In genomic region chr2:19356545-19357382, GRCh38 we compare ENCODE assay signal across 8 cellular contexts. TPM values are rescaled to one million over a fixed set of nuclear protein-coding genes. Genes with fewer than 3 reads are reported as not detected.
DNase-seq lines count a peak whose midpoint lies in the region; ATAC-seq, FAIRE-seq and TF ChIP-seq lines count a peak whose summit lies in the region.

No MANE protein-coding gene starts in this region.

- WGBS in H1 (ENCODE audit: extremely low coverage in 1 of 2, insufficient coverage in 1 of 2, insufficient read length in 1 of 2, insufficient replicate concordance in 2 of 2, low coverage in 1 of 2, low lambda C conversion rate in 2 of 2, missing lambda C conversion rate in 1 of 2), 2 experiments = 5% methylated on average over 49 of the region's 54 CpGs; no CpG with 5 or more reads in 1 of the 2 experiments

- peak; percentile 19 for FAIRE-seq in H1 (lab: Jason Lieb, UNC)

- TF ChIP-seq RAD21 in H1 (IDR thresholded peaks at IDR 0.05 in 1 of 2, conservative IDR thresholded peaks at IDR 0.05 in 1 of 2; ENCODE audit: low read depth in 2 of 2, low read length in 2 of 2) = no peak; a peak in 1 of 4 replicates

- H3K27me3 Mint-ChIP-seq in nephron (ENCODE audit: low read depth) = peaks cover 99% of the 10 kb centered on the region

- H3K4me2 ChIP-seq in H1 (ENCODE audit: insufficient read depth in 1 of 2, low read depth in 2 of 2, low read length in 2 of 2) = peak overlapping the region; percentile 86 to 90

- TF ChIP-seq CTCF in H1 (IDR thresholded peaks at IDR 0.05; ENCODE audit: control extremely low read depth in 1 of 3, insufficient read depth in 1 of 3, low read depth in 1 of 3, low read length in 3 of 3) (no peak), nephron (IDR thresholded peaks at IDR 0.05; ENCODE audit: unreplicated experiment in 3 of 3) (no peak)

- in situ Hi-C loops in HAP-1 (cut with MboI; ENCODE audit: low sequenced_read_pairs) = loop anchor here (10.0 to 25.0 kb wide), 2 partner anchors 469 to 822 kb away; no protein-coding TSS in a partner anchor

- peaks cover 5% of the 10 kb centered on the region; the same call in 1 of the 2 replicates for H3K23me2 ChIP-seq in H1 (ENCODE audit: low read depth, low read length)

- no peak overlapping the region; the same call in 1 of the 2 replicates for H3K18ac ChIP-seq in H1 (ENCODE audit: extremely low read depth, low read length)

- H3K56ac ChIP-seq in H1 (replicated peaks; ENCODE audit: insufficient read length, low read depth, low read length) = no peak overlapping the region

- H4K5ac ChIP-seq in H1 (ENCODE audit: insufficient read length, low read depth, low read length) = no peak overlapping the region

- peak overlapping the region; percentile 37 to 86 (median 80) for H3K27ac Mint-ChIP-seq in nephron

- DNase-seq in AG08396 (ENCODE audit: low spot score) (peak; percentile 56), HAP-1 (ENCODE audit: low spot score in 2 of 2) (peak in 1 of 2 experiments; percentile 27), H1 (ENCODE audit: low read depth in 1 of 2, low spot score in 2 of 2) (no peak), HCEC 1CT (no peak), HEK293T (ENCODE audit: extremely low spot score) (no peak), medulla oblongata (ENCODE audit: extremely low spot score) (no peak)

- no peak overlapping the region for H3K27ac ChIP-seq in H1 (ENCODE audit: low read depth, low read length)

- ATAC-seq in HG03045 (IDR thresholded peaks at IDR 0.05; ENCODE audit: unreplicated experiment) = no peak

- H3K4me3 Mint-ChIP-seq in nephron = peak overlapping the region; percentile 91 to 93 (median 91)

- no peak overlapping the region for H4K91ac ChIP-seq in H1 (replicated peaks; ENCODE audit: insufficient read length, low read length)

- CTCF ChIA-PET in H1 (lab: Charles Lee; ENCODE audit: partially characterized antibody) = interaction anchor here (1.0 to 5.4 kb wide), 2 partner anchors 6 to 347 kb away, joined by 7 to 104 read pairs; no protein-coding TSS in a partner anchor
- CTCF ChIA-PET in HEK293T (lab: Yijun Ruan, JAX) = no interaction called here

- H3K4ac ChIP-seq in H1 (replicated peaks; ENCODE audit: insufficient read length, low read depth, low read length) = no peak overlapping the region

- H3K9ac ChIP-seq in H1 (replicated peaks in 1 of 4; ENCODE audit: extremely low read depth in 1 of 4, low read depth in 3 of 4, low read length in 3 of 4) = no peak overlapping the region

- H3K4me3 ChIP-seq in HAP-1 = peak overlapping the region; percentile 61
- H3K4me3 ChIP-seq in H1 (ENCODE audit: extremely low read depth in 1 of 4, insufficient read depth in 2 of 4, low read depth in 3 of 4, low read length in 4 of 4) = peak overlapping the region in 3 of 4 experiments; percentile 6 to 59 (median 14); a peak in 5 of 8 replicates

- H4K8ac ChIP-seq in H1 (ENCODE audit: extremely low read depth, insufficient read depth, low read length) = no peak overlapping the region

- H3K27me3 ChIP-seq in HAP-1 (ENCODE audit: low read depth) = no peaks in the 10 kb centered on the region
- H3K27me3 ChIP-seq in H1 (replicated peaks in 1 of 4; ENCODE audit: control insufficient read depth in 3 of 4, extremely low read depth in 1 of 4, insufficient read depth in 3 of 4, low read length in 3 of 4) = peaks cover 96 to 99% (median 98%) of the 10 kb centered on the region in 4 experiments

- POLR2A ChIA-PET in H1 (lab: Charles Lee; ENCODE audit: partially characterized antibody) = no interaction called here
- POLR2A ChIA-PET in HEK293T (lab: Yijun Ruan, JAX) = no interaction called here

- H3K36me3 ChIP-seq in HAP-1 (replicated peaks) = no peaks in the 10 kb centered on the region; the same call in 1 of the 2 replicates
- 0 out of 8 replicates have a peak, but pooled peaks cover 0 to 6% (median 0%) of the 10 kb centered on the region in 4 experiments for H3K36me3 ChIP-seq in H1 (ENCODE audit: control insufficient read depth in 2 of 4, insufficient read depth in 4 of 4, low read length in 3 of 4)

- no peak overlapping the region for H2BK120ac ChIP-seq in H1 (replicated peaks; ENCODE audit: low read depth, low read length)

- TF ChIP-seq EP300 in H1 (IDR thresholded peaks at IDR 0.05; ENCODE audit: borderline replicate concordance in 1 of 2, low read depth in 2 of 2, low read length in 2 of 2) = no peak

- H3K79me1 ChIP-seq in H1 (ENCODE audit: low read depth, low read length) = no peaks in the 10 kb centered on the region; the same call in 1 of the 2 replicates

- H2BK20ac ChIP-seq in H1 (ENCODE audit: low read length) = no peak overlapping the region

- H3K4me1 Mint-ChIP-seq in nephron = peaks cover 60% of the 10 kb centered on the region

- peaks cover 46% of the 10 kb centered on the region for H3K36me3 Mint-ChIP-seq in nephron (ENCODE audit: low read depth)

- H2BK15ac ChIP-seq in H1 (ENCODE audit: low read length) = no peak overlapping the region

- no peak overlapping the region for H2BK12ac ChIP-seq in H1 (ENCODE audit: low read depth, low read length)

- H3K4me1 ChIP-seq in HAP-1 = peaks cover 12% of the 10 kb centered on the region; the same call in 1 of the 2 replicates
- peaks cover 9 to 50% (median 27%) of the 10 kb centered on the region in 4 experiments for H3K4me1 ChIP-seq in H1 (replicated peaks in 1 of 4; ENCODE audit: control insufficient read depth in 3 of 4, insufficient read depth in 4 of 4, low read length in 3 of 4)

- no peak for TF ChIP-seq POLR2A in H1 (IDR thresholded peaks at IDR 0.05; ENCODE audit: control extremely low read depth in 1 of 2, low read depth in 2 of 2, low read length in 2 of 2)

- no peak overlapping the region for H3K23ac ChIP-seq in H1 (ENCODE audit: insufficient read length)

- H2BK5ac ChIP-seq in H1 (ENCODE audit: low read depth, low read length) = no peak overlapping the region

- peaks cover 25 to 50% of the 10 kb centered on the region in 2 experiments for H4K20me1 ChIP-seq in H1 (replicated peaks in 1 of 2; ENCODE audit: control insufficient read depth in 1 of 2, insufficient read depth in 2 of 2, low read length in 2 of 2)

- H3K9me3 ChIP-seq in HAP-1 = peaks cover 2% of the 10 kb centered on the region; the same call in 1 of the 2 replicates
- no peaks in the 10 kb centered on the region for H3K9me3 ChIP-seq in H1 (ENCODE audit: insufficient read depth in 2 of 2, low read depth in 1 of 2, low read length in 1 of 2)

- H3K9me3 Mint-ChIP-seq in nephron = no peaks in the 10 kb centered on the region

- H2AK5ac ChIP-seq in H1 (ENCODE audit: low read depth, low read length) = peak overlapping the region; percentile 44; the same call in 1 of the 2 replicates

- H3K79me2 ChIP-seq in H1 (ENCODE audit: control insufficient read depth in 1 of 2, insufficient read depth in 2 of 2, low read length in 2 of 2) = no peaks in the 10 kb centered on the region

- no peak overlapping the region for H3K14ac ChIP-seq in H1 (ENCODE audit: insufficient read length)

- no peak overlapping the region for H2AFZ ChIP-seq in H1 (ENCODE audit: low read length)

TF ChIP-seq in H1, 55 proteins besides CTCF, POLR2A, EP300 and RAD21 (continues in another document):
- no peak for TF ChIP-seq HDAC2 (IDR thresholded peaks at IDR 0.05; ENCODE audit: borderline replicate concordance in 1 of 2, low read depth in 2 of 2, low read length in 2 of 2)
- no peak for TF ChIP-seq SP4 (IDR thresholded peaks at IDR 0.05; ENCODE audit: low read length)
- TF ChIP-seq GTF2F1 (IDR thresholded peaks at IDR 0.05; ENCODE audit: borderline replicate concordance, low read depth, low read length) = no peak
- TF ChIP-seq EGR1 (IDR thresholded peaks at IDR 0.05; ENCODE audit: borderline replicate concordance, low read depth, low read length) = no peak
- TF ChIP-seq MAFK (IDR thresholded peaks at IDR 0.05; ENCODE audit: low read depth, low read length) = no peak
- peak; percentile 99 for TF ChIP-seq CBX8 (IDR thresholded peaks at IDR 0.05; ENCODE audit: borderline replicate concordance, low read depth, low read length)
- no peak for TF ChIP-seq SP2 (IDR thresholded peaks at IDR 0.05; ENCODE audit: low read length)
- TF ChIP-seq SIX5 (IDR thresholded peaks at IDR 0.05; ENCODE audit: low read depth, low read length) = no peak
- TF ChIP-seq BCL11A (IDR thresholded peaks at IDR 0.05; ENCODE audit: low read depth in 2 of 2, low read length in 2 of 2) = no peak
- no peak for TF ChIP-seq TAF1 (IDR thresholded peaks at IDR 0.05; ENCODE audit: low read depth, low read length)
- TF ChIP-seq KDM4A (IDR thresholded peaks at IDR 0.05; ENCODE audit: low read depth, low read length, severe bottlenecking) = peak; percentile 7
- TF ChIP-seq JUND (IDR thresholded peaks at IDR 0.05; ENCODE audit: low read length) = no peak

TF ChIP-seq in HEK293T, 16 proteins besides CTCF, POLR2A, EP300 and RAD21 (continues in another document):
- TF ChIP-seq SUZ12 (IDR thresholded peaks at IDR 0.05) (no peak), LEF1 (IDR thresholded peaks at IDR 0.05; ENCODE audit: borderline replicate concordance) (no peak), HDGF (IDR thresholded peaks at IDR 0.05; ENCODE audit: borderline replicate concordance) (no peak), BHLHE40 (IDR thresholded peaks at IDR 0.05; ENCODE audit: borderline replicate concordance) (no peak), CTBP1 (IDR thresholded peaks at IDR 0.05; ENCODE audit: borderline replicate concordance) (no peak), ZNF384 (IDR thresholded peaks at IDR 0.05) (no peak), TARDBP (IDR thresholded peaks at IDR 0.05) (no peak), L3MBTL2 (conservative IDR thresholded peaks at IDR 0.05) (no peak), ELF4 (IDR thresholded peaks at IDR 0.05) (no peak), FOXA1 (IDR thresholded peaks at IDR 0.05) (no peak), SP1 (IDR thresholded peaks at IDR 0.05) (no peak), NFRKB (IDR thresholded peaks at IDR 0.05) (no peak)
- TF ChIP-seq, protein P1, sequence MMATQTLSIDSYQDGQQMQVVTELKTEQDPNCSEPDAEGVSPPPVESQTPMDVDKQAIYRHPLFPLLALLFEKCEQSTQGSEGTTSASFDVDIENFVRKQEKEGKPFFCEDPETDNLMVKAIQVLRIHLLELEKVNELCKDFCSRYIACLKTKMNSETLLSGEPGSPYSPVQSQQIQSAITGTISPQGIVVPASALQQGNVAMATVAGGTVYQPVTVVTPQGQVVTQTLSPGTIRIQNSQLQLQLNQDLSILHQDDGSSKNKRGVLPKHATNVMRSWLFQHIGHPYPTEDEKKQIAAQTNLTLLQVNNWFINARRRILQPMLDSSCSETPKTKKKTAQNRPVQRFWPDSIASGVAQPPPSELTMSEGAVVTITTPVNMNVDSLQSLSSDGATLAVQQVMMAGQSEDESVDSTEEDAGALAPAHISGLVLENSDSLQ (IDR thresholded peaks at IDR 0.05) = no peak

RNA-seq across cellular contexts. Expression of gene OSR1, which starts 1.7 kb away (rescaled TPM):
- 0.22 TPM in 1 of 2 replicates, not detected in the other for total RNA-seq in H1 (2021; fragmentation: NEBNext Ultra II Directional; extraction: Animal tissue kit (Norgen Biotek cat#: 25700))
- 0.05 TPM in 2 replicates for polyA plus RNA-seq in H1 (2011; rRNA removed)
- not detected for polyA plus RNA-seq in H1 (2011; cell fraction: cytosol; rRNA removed)
- 0.09 TPM for polyA plus RNA-seq in H1 (2011; cell fraction: nucleus; rRNA removed)
- polyA plus RNA-seq in H1 (2012, experiment 1 of 2) = not detected in 4 replicates
- 0.13 TPM for polyA plus RNA-seq in H1 (2012, experiment 2 of 2)
- 0.06 TPM for polyA plus RNA-seq in H1 (2013, experiment 1 of 2)
- polyA plus RNA-seq in H1 (2013, experiment 2 of 2) = 0.04 TPM
- 0.06 TPM in 1 of 2 replicates, not detected in the other for polyA minus RNA-seq in H1 (2011; rRNA and poly(A)+ RNA removed)
- polyA minus RNA-seq in H1 (2011; cell fraction: cytosol; rRNA and poly(A)+ RNA removed) = not detected
- polyA minus RNA-seq in H1 (2011; cell fraction: nucleus; rRNA and poly(A)+ RNA removed) = 0.10 TPM
